In genomic region chr9:137815256-137816255, GRCh38 we compare ENCODE assay signal across 14 cellular contexts.
"Had no signal": no experiment of that assay in that cellular context is flagged by ENCODE, and none has a peak within 500 bp of the region (broad histone marks: within the 10 kb centered on the region; RNA-seq: fewer than 3 reads in every experiment).

No MANE protein-coding gene starts in this region.

- FAIRE-seq: TTC549 had no signal

- H3K36me3 Mint-ChIP-seq: natural killer cell had no signal

- H3K9me3 Mint-ChIP-seq: natural killer cell had no signal

- H3K4me3 ChIP-seq: lung, thyroid gland, uterus had no signal

- H3K4me1 ChIP-seq: uterus had no signal

- H3K27me3 Mint-ChIP-seq: T-helper 17 cell had no signal

- H3K4me3 Mint-ChIP-seq: endodermal cell, natural killer cell had no signal

- H3K9me3 ChIP-seq: thyroid gland, uterus had no signal

- H3K4me1 Mint-ChIP-seq: endodermal cell had no signal

- H3K27ac ChIP-seq: uterus had no signal

- H3K27ac Mint-ChIP-seq: T-helper 17 cell had no signal

- ATAC-seq: left colon, natural killer cell, T-helper 17 cell had no signal

- H3K36me3 ChIP-seq: uterus had no signal

- DNase-seq: activated CD4-positive, alpha-beta T cell treated with anti-CD3 and anti-CD28 coated beads, Interleukin-2, amount 50 U/mL, for 1 hour; activated CD4-positive, CD25-positive, alpha-beta regulatory T cell; activated gamma-delta T cell; cerebellar nuclear complex; dermis blood vessel endothelial cell; endodermal cell; left colon; natural killer cell; stimulated activated CD4-positive, alpha-beta T cell treated with anti-CD3 and anti-CD28 coated beads, Interleukin-2, amount 100 ng/mL, for 48 hours; T-helper 17 cell; thyroid gland; uterus had no signal

- H3K27me3 ChIP-seq: thyroid gland, uterus had no signal
